In genomic region chr11:70076461-70076931, GRCh38 we compare ENCODE assay signal across 21 cellular contexts. TPM values are rescaled to one million over a fixed set of nuclear protein-coding genes. Genes with fewer than 3 reads are reported as not detected.
DNase-seq lines count a peak whose midpoint lies in the region; ATAC-seq and TF ChIP-seq lines count a peak whose summit lies in the region.
"Had no signal": no experiment of that assay in that cellular context is flagged by ENCODE, and none has a peak within 500 bp of the region (broad histone marks: within the 10 kb centered on the region; RNA-seq: fewer than 3 reads in every experiment).

No MANE protein-coding gene starts in this region.

- H2BK12ac ChIP-seq in mesenchymal stem cell (ENCODE audit: low read length in 2 of 2) = no peak overlapping the region

- H3K9me3 ChIP-seq in right atrium auricular region (no peaks in the 10 kb centered on the region), mesenchymal stem cell (ENCODE audit: control insufficient read depth, low read length) (no peaks in the 10 kb centered on the region), aorta (ENCODE audit: control insufficient read depth, low read length) (no peaks in the 10 kb centered on the region)
- H3K9me3 ChIP-seq: spleen had no signal

- peak; percentile 36 for ATAC-seq in Right ventricle myocardium superior (ENCODE audit: poor library complexity)
- ATAC-seq in esophagus mucosa = peak; percentile 3
- ATAC-seq in aorta (ENCODE audit: low FRiP score) = peak; percentile 31
- ATAC-seq in GM21717 (IDR thresholded peaks at IDR 0.05; ENCODE audit: unreplicated experiment) = no peak
- ATAC-seq in HG03439 (IDR thresholded peaks at IDR 0.05; ENCODE audit: unreplicated experiment) = no peak
- ATAC-seq in GM18870 (IDR thresholded peaks at IDR 0.05; ENCODE audit: unreplicated experiment) = no peak

- H3K36me3 ChIP-seq in right atrium auricular region = no peaks in the 10 kb centered on the region
- H3K36me3 ChIP-seq in mesenchymal stem cell (ENCODE audit: control insufficient read depth in 1 of 2, insufficient read depth in 2 of 2, low read depth in 1 of 2, low read length in 2 of 2) = no peaks in the 10 kb centered on the region
- H3K36me3 ChIP-seq in aorta (ENCODE audit: control insufficient read depth in 1 of 2, insufficient read depth in 2 of 2, low read length in 1 of 2) = no peaks in the 10 kb centered on the region
- H3K36me3 ChIP-seq: spleen had no signal

- peaks cover 0 to 24% of the 10 kb centered on the region in 2 donors for H3K4me1 ChIP-seq in right atrium auricular region
- peaks cover 6% of the 10 kb centered on the region for H3K4me1 ChIP-seq in mesenchymal stem cell (ENCODE audit: control insufficient read depth, insufficient read depth, low read depth, low read length)
- H3K4me1 ChIP-seq in aorta (ENCODE audit: control insufficient read depth in 1 of 2, insufficient read depth in 2 of 2, low read length in 2 of 2) = peaks cover 0 to 4% of the 10 kb centered on the region in 2 donors

- no peak overlapping the region for H2BK5ac ChIP-seq in mesenchymal stem cell (ENCODE audit: low read depth, low read length, poor library complexity, severe bottlenecking)

- intact Hi-C loops in Right ventricle myocardium superior (cut with DNase I) (loop anchor here (10.0 kb wide), 1 partner anchor 152 kb away; no protein-coding TSS in a partner anchor), aorta (cut with DNase I) (loop anchor here (5.0 kb wide), 3 partner anchors 89 to 159 kb away; no protein-coding TSS in a partner anchor)

- H3K23ac ChIP-seq in mesenchymal stem cell (ENCODE audit: low read length in 2 of 2) = no peak overlapping the region

- no peak overlapping the region for H3K4ac ChIP-seq in mesenchymal stem cell (ENCODE audit: low read depth in 1 of 2, low read length in 2 of 2)

- H3K27ac ChIP-seq in right atrium auricular region (no peak overlapping the region), mesenchymal stem cell (ENCODE audit: low read length, poor library complexity, severe bottlenecking) (no peak overlapping the region), aorta (ENCODE audit: low read depth in 1 of 2, low read length in 2 of 2) (peak overlapping the region in 1 of 2 donors; percentile 76)
- H3K27ac ChIP-seq: epithelial cell of prostate, spleen had no signal

- H3K27me3 ChIP-seq in right atrium auricular region = no peaks in the 10 kb centered on the region
- peaks cover 73 to 91% of the 10 kb centered on the region in 2 experiments for H3K27me3 ChIP-seq in mesenchymal stem cell (ENCODE audit: control insufficient read depth in 1 of 2, insufficient read depth in 1 of 2, low read length in 2 of 2)
- no peaks in the 10 kb centered on the region for H3K27me3 ChIP-seq in aorta (ENCODE audit: control insufficient read depth in 1 of 2, insufficient read depth in 2 of 2, low read length in 1 of 2)

- H3K14ac ChIP-seq in mesenchymal stem cell (ENCODE audit: low read length in 2 of 2) = no peak overlapping the region

- DNase-seq in Right ventricle myocardium superior = no peak
- DNase-seq in right atrium auricular region (ENCODE audit: low spot score) = no peak
- peak; percentile 58 for DNase-seq in mesenchymal stem cell
- peak in 1 of 2 donors; percentile 67 for DNase-seq in aorta
- DNase-seq: activated CD4-positive, alpha-beta T cell treated with anti-CD3 and anti-CD28 coated beads, Interleukin-2, amount 10 ng/mL, durations not matched to agents 24 days and 14 days; activated T-cell treated with anti-CD3 and anti-CD28 coated beads, Interleukin-2, amount 50 U/mL, for 1 hour; effector CD8-positive, alpha-beta T cell; GF-D8; HCEC 1CT; Kasumi-1; kidney glomerular epithelial cell had no signal

- no peak overlapping the region for H2AK5ac ChIP-seq in mesenchymal stem cell (ENCODE audit: low read length, severe bottlenecking)

- no peak overlapping the region for H3K18ac ChIP-seq in mesenchymal stem cell (ENCODE audit: low read depth in 1 of 2, low read length in 2 of 2)

- H4K8ac ChIP-seq in mesenchymal stem cell (ENCODE audit: low read length) = no peak overlapping the region

- H3K79me1 ChIP-seq in mesenchymal stem cell (replicated peaks; ENCODE audit: low read length, poor library complexity, severe bottlenecking) = no peaks in the 10 kb centered on the region

- H3K9ac ChIP-seq in mesenchymal stem cell (ENCODE audit: low read length) = no peak overlapping the region

- no peak overlapping the region for H3K4me3 ChIP-seq in right atrium auricular region
- no peak overlapping the region for H3K4me3 ChIP-seq in mesenchymal stem cell (ENCODE audit: insufficient read depth in 1 of 2, low read depth in 1 of 2, low read length in 2 of 2)
- no peak overlapping the region for H3K4me3 ChIP-seq in aorta (ENCODE audit: low read length in 2 of 2)
- H3K4me3 ChIP-seq: spleen had no signal

- no peak overlapping the region for H3K4me2 ChIP-seq in mesenchymal stem cell (ENCODE audit: low read length, poor library complexity, severe bottlenecking)

- 68% methylated on average over 5 of the region's 6 CpGs for WGBS in mesenchymal stem cell
- 8 to 11% methylated on average over 6 of the region's 6 CpGs for WGBS in aorta, 2 donors

- no peak overlapping the region for H2BK120ac ChIP-seq in mesenchymal stem cell (ENCODE audit: low read depth, low read length)

- TF ChIP-seq CTCF in right atrium auricular region (IDR thresholded peaks at IDR 0.05) = no peak

- no peak overlapping the region for H4K91ac ChIP-seq in mesenchymal stem cell (ENCODE audit: low read length)

- no peak overlapping the region for H2BK15ac ChIP-seq in mesenchymal stem cell (ENCODE audit: low read depth, poor library complexity, severe bottlenecking)

- no peak overlapping the region for H2AFZ ChIP-seq in mesenchymal stem cell (ENCODE audit: low read depth, low read length)

RNA-seq across cellular contexts. Expression of gene ANO1, which starts 1.6 kb away (rescaled TPM):
- total RNA-seq in Right ventricle myocardium superior (6.2 TPM), right atrium auricular region (10 to 100 TPM; 10.2 to 29.4 TPM), esophagus mucosa (7.9 TPM), aorta (100 to 1,000 TPM in 1 of 2 donors, 10 to 100 TPM in 1; 65.6 to 136 TPM)
- 0.70 TPM for polyA plus RNA-seq in mesenchymal stem cell (2013, experiment 1 of 2)
- polyA plus RNA-seq in mesenchymal stem cell (2013, experiment 2 of 2) = 0.52 TPM
- polyA plus RNA-seq in aorta = 10 to 100 TPM; 25.5 to 73.9 TPM
- total RNA-seq: activated CD4-positive, alpha-beta T cell treated with anti-CD3 and anti-CD28 coated beads, Interleukin-2, amount 10 ng/mL, durations not matched to agents 24 days and 14 days; activated CD8-positive, alpha-beta memory T cell treated with anti-CD3 and anti-CD28 coated beads for 36 hours; myocyte; OCI-LY7; T-helper 2 cell treated with Interferon-gamma antibody and Interleukin-4, amounts not matched to agents 100 ng/mL and 5 ng/mL, for 36 hours had no signal

Comparison
In these comparisons a context has a peak if more than half of its experiments do, and no peak if none do; other contexts are left out.
1. ATAC-seq: peak in Right ventricle myocardium superior (single experiment), esophagus mucosa (single experiment) and aorta (single experiment); none in GM21717 (single experiment), HG03439 (single experiment) and GM18870 (single experiment).